In genomic region chr19:45113628-45114027, GRCh38 we compare ENCODE assay signal across 16 cellular contexts. TPM values are rescaled to one million over a fixed set of nuclear protein-coding genes. Genes with fewer than 3 reads are reported as not detected.
DNase-seq lines count a peak whose midpoint lies in the region; ATAC-seq and TF ChIP-seq lines count a peak whose summit lies in the region.
"Had no signal": no experiment of that assay in that cellular context is flagged by ENCODE, and none has a peak within 500 bp of the region (broad histone marks: within the 10 kb centered on the region; RNA-seq: fewer than 3 reads in every experiment).

No MANE protein-coding gene starts in this region.

- CTCF ChIA-PET in CD8-positive, alpha-beta T cell (lab: Charles Lee): interaction anchor here (0.6 to 2.3 kb wide), 3 partner anchors 12 to 662 kb away, joined by 3 to 8 read pairs (median 3); no protein-coding TSS in a partner anchor
- CTCF ChIA-PET in activated CD4-positive, alpha-beta T cell treated with anti-CD3 and anti-CD28 coated beads, Interleukin-2, amount 10 ng/mL, durations not matched to agents 7 days and 5 days (lab: Charles Lee): interaction anchor here (1.6 to 4.1 kb wide), 2 partner anchors 12 to 16 kb away, joined by 3 to 10 read pairs; no protein-coding TSS in a partner anchor

- H3K36me3 Mint-ChIP-seq in CD8-positive, alpha-beta T cell: peaks cover 3% of the 10 kb centered on the region
- no peaks in the 10 kb centered on the region for H3K36me3 Mint-ChIP-seq in activated CD4-positive, alpha-beta T cell treated with anti-CD3 and anti-CD28 coated beads, Interleukin-2, amount 10 ng/mL, durations not matched to agents 7 days and 5 days (ENCODE audit: low read depth)
- no peaks in the 10 kb centered on the region for H3K36me3 Mint-ChIP-seq in natural killer cell

- no peaks in the 10 kb centered on the region for H3K9me3 Mint-ChIP-seq in CD8-positive, alpha-beta T cell
- H3K9me3 Mint-ChIP-seq in activated CD4-positive, alpha-beta T cell treated with anti-CD3 and anti-CD28 coated beads, Interleukin-2, amount 10 ng/mL, durations not matched to agents 7 days and 5 days: no peaks in the 10 kb centered on the region
- no peaks in the 10 kb centered on the region for H3K9me3 Mint-ChIP-seq in natural killer cell
- H3K9me3 Mint-ChIP-seq: neural crest cell had no signal

- peaks cover 29% of the 10 kb centered on the region for H3K4me1 ChIP-seq in CD8-positive, alpha-beta T cell (ENCODE audit: insufficient read depth, low read length)
- peaks cover 0 to 12% (median 5%) of the 10 kb centered on the region in 4 donors for H3K4me1 ChIP-seq in right lobe of liver

- H3K9me3 ChIP-seq in CD8-positive, alpha-beta T cell (ENCODE audit: low read length): no peaks in the 10 kb centered on the region
- H3K9me3 ChIP-seq in right lobe of liver: no peaks in the 10 kb centered on the region
- H3K9me3 ChIP-seq: adrenal gland, MG63, upper lobe of left lung had no signal

- no peak overlapping the region for H3K4me3 ChIP-seq in CD8-positive, alpha-beta T cell (ENCODE audit: low read depth, low read length)
- H3K4me3 ChIP-seq in right lobe of liver: no peak overlapping the region
- H3K4me3 ChIP-seq: adrenal gland, MG63 had no signal

- peaks cover 52% of the 10 kb centered on the region for H3K4me1 Mint-ChIP-seq in CD8-positive, alpha-beta T cell (ENCODE audit: low read depth)
- peaks cover 44% of the 10 kb centered on the region for H3K4me1 Mint-ChIP-seq in activated CD4-positive, alpha-beta T cell treated with anti-CD3 and anti-CD28 coated beads, Interleukin-2, amount 10 ng/mL, durations not matched to agents 7 days and 5 days
- peaks cover 12 to 43% of the 10 kb centered on the region in 2 donors for H3K4me1 Mint-ChIP-seq in natural killer cell

- peak overlapping the region; percentile 71 for H3K27ac Mint-ChIP-seq in CD8-positive, alpha-beta T cell
- H3K27ac Mint-ChIP-seq in activated CD4-positive, alpha-beta T cell treated with anti-CD3 and anti-CD28 coated beads, Interleukin-2, amount 10 ng/mL, durations not matched to agents 7 days and 5 days: no peak overlapping the region
- H3K27ac Mint-ChIP-seq in natural killer cell: no peak overlapping the region

- no peak for DNase-seq in CD8-positive, alpha-beta T cell
- peak; percentile 80 for DNase-seq in NCI-H1436 (lab: John Stamatoyannopoulos, UW)
- peak; percentile 91 for DNase-seq in NCI-H774 (lab: John Stamatoyannopoulos, UW)
- DNase-seq in right lobe of liver: no peak
- DNase-seq in activated CD4-positive, alpha-beta T cell treated with anti-CD3 and anti-CD28 coated beads, Interleukin-2, amount 10 ng/mL, durations not matched to agents 7 days and 5 days: no peak
- DNase-seq in NK-92 (lab: John Stamatoyannopoulos, UW; ENCODE audit: unreplicated experiment): no peak
- DNase-seq in natural killer cell: no peak
- DNase-seq: adrenal gland; foreskin melanocyte; kidney glomerular epithelial cell; MG63; stimulated activated CD4-positive, alpha-beta T cell treated with anti-CD3 and anti-CD28 coated beads, Interleukin-12 subunit alpha, Interleukin-12 subunit beta, amount 100 ng/mL, for 4 hours had no signal

- H3K27me3 Mint-ChIP-seq in CD8-positive, alpha-beta T cell (ENCODE audit: low read depth): no peaks in the 10 kb centered on the region
- no peaks in the 10 kb centered on the region for H3K27me3 Mint-ChIP-seq in activated CD4-positive, alpha-beta T cell treated with anti-CD3 and anti-CD28 coated beads, Interleukin-2, amount 10 ng/mL, durations not matched to agents 7 days and 5 days
- no peaks in the 10 kb centered on the region for H3K27me3 Mint-ChIP-seq in natural killer cell (ENCODE audit: low read depth in 2 of 2)

- no peak overlapping the region for H3K4me3 Mint-ChIP-seq in CD8-positive, alpha-beta T cell
- no peak overlapping the region for H3K4me3 Mint-ChIP-seq in activated CD4-positive, alpha-beta T cell treated with anti-CD3 and anti-CD28 coated beads, Interleukin-2, amount 10 ng/mL, durations not matched to agents 7 days and 5 days
- no peak overlapping the region for H3K4me3 Mint-ChIP-seq in natural killer cell
- H3K4me3 Mint-ChIP-seq: neural crest cell had no signal

- H3K36me3 ChIP-seq in CD8-positive, alpha-beta T cell (ENCODE audit: insufficient read depth, low read length): no peaks in the 10 kb centered on the region
- no peaks in the 10 kb centered on the region for H3K36me3 ChIP-seq in right lobe of liver
- H3K36me3 ChIP-seq: adrenal gland, MG63, upper lobe of left lung had no signal

- intact Hi-C loops in CD8-positive, alpha-beta T cell (cut with DNase I, micrococcal nuclease): no loop called here
- intact Hi-C loops in right lobe of liver (cut with DNase I) (no loop called here), natural killer cell (cut with micrococcal nuclease) (no loop called here)

- no peak for TF ChIP-seq POLR2A in right lobe of liver (IDR thresholded peaks at IDR 0.05)

- no peak overlapping the region for H3K27ac ChIP-seq in CD8-positive, alpha-beta T cell (ENCODE audit: low read depth, low read length)
- H3K27ac ChIP-seq in right lobe of liver: no peak overlapping the region
- H3K27ac ChIP-seq: adrenal gland had no signal

- POLR2A ChIA-PET in CD8-positive, alpha-beta T cell (lab: Charles Lee): no interaction called here
- POLR2A ChIA-PET in activated CD4-positive, alpha-beta T cell treated with anti-CD3 and anti-CD28 coated beads, Interleukin-2, amount 10 ng/mL, durations not matched to agents 7 days and 5 days (lab: Charles Lee): no interaction called here

- no peaks in the 10 kb centered on the region for H3K27me3 ChIP-seq in CD8-positive, alpha-beta T cell (ENCODE audit: insufficient read depth, low read length)
- H3K27me3 ChIP-seq in right lobe of liver: no peaks in the 10 kb centered on the region
- H3K27me3 ChIP-seq: adrenal gland, MG63, upper lobe of left lung had no signal

- 36% methylated on average over 7 of the region's 9 CpGs for WGBS in right lobe of liver (ENCODE audit: insufficient coverage, low coverage, low lambda C conversion rate, missing lambda C conversion rate)

- no peak for ATAC-seq in CD8-positive, alpha-beta T cell
- ATAC-seq in right lobe of liver (peak; percentile 44 to 86 (median 54)), HG03469 (IDR thresholded peaks at IDR 0.05; ENCODE audit: unreplicated experiment) (no peak), natural killer cell (no peak)

- no peak for TF ChIP-seq CTCF in CD8-positive, alpha-beta T cell (IDR thresholded peaks at IDR 0.05)
- no peak for TF ChIP-seq CTCF in right lobe of liver (IDR thresholded peaks at IDR 0.05)
- TF ChIP-seq CTCF in natural killer cell (IDR thresholded peaks at IDR 0.05): no peak

RNA-seq across cellular contexts. Expression of gene PPP1R37, which starts 20.6 kb away (rescaled TPM):
- 10 to 100 TPM; 19.3 to 19.9 TPM for total RNA-seq in CD8-positive, alpha-beta T cell
- total RNA-seq in right lobe of liver (10 to 100 TPM; 10.1 to 14.3 (median 11.0) TPM), natural killer cell (10 to 100 TPM; 23.8 to 29.3 (median 25.0) TPM)
- total RNA-seq in activated CD4-positive, alpha-beta T cell treated with anti-CD3 and anti-CD28 coated beads, Interleukin-2, amount 10 ng/mL, durations not matched to agents 7 days and 5 days: 10 to 100 TPM; 21.1 to 21.7 TPM

RNA-seq across cellular contexts. Expression of gene GEMIN7, which starts 34.6 kb away (rescaled TPM):
- 1 to 10 TPM; 7.2 to 7.7 TPM for total RNA-seq in CD8-positive, alpha-beta T cell
- total RNA-seq in right lobe of liver (10 to 100 TPM; 10.9 to 27.5 (median 14.0) TPM), natural killer cell (10 to 100 TPM; 27.7 to 28.7 (median 27.9) TPM)
- total RNA-seq in activated CD4-positive, alpha-beta T cell treated with anti-CD3 and anti-CD28 coated beads, Interleukin-2, amount 10 ng/mL, durations not matched to agents 7 days and 5 days: 10 to 100 TPM; 27.1 to 30.0 TPM

RNA-seq across cellular contexts. Expression of gene ZNF296, which starts 37.4 kb away (rescaled TPM):
- 1 to 10 TPM; 2.6 to 3.4 TPM for total RNA-seq in CD8-positive, alpha-beta T cell
- total RNA-seq in right lobe of liver: under 1 TPM in 5 of 6 experiments, not detected in 1; 0.16 to 0.47 (median 0.35) TPM
- 1 to 10 TPM; 4.0 to 4.1 TPM for total RNA-seq in activated CD4-positive, alpha-beta T cell treated with anti-CD3 and anti-CD28 coated beads, Interleukin-2, amount 10 ng/mL, durations not matched to agents 7 days and 5 days
- 1 to 10 TPM; 5.1 to 8.0 (median 8.0) TPM for total RNA-seq in natural killer cell
- total RNA-seq: G401 had no signal

RNA-seq across cellular contexts. Expression of gene NKPD1, which starts 47.2 kb away (rescaled TPM):
- total RNA-seq in CD8-positive, alpha-beta T cell: under 1 TPM; 0.81 to 0.87 TPM
- total RNA-seq in right lobe of liver (under 1 TPM in 1 of 6 experiments, not detected in 5; 0.06 TPM), natural killer cell (under 1 TPM; 0.55 to 1.00 (median 0.66) TPM)
- total RNA-seq in activated CD4-positive, alpha-beta T cell treated with anti-CD3 and anti-CD28 coated beads, Interleukin-2, amount 10 ng/mL, durations not matched to agents 7 days and 5 days: under 1 TPM in 1 of 2 experiments, not detected in 1; 0.17 TPM

Comparison
In these comparisons a context has a peak if more than half of its experiments do, and no peak if none do; other contexts are left out.
1. ATAC-seq: peak in right lobe of liver (4 of 4); none in CD8-positive, alpha-beta T cell (single experiment), HG03469 (single experiment) and natural killer cell (0 of 3).
2. DNase-seq: peak in NCI-H1436 (single experiment) and NCI-H774 (single experiment); none in CD8-positive, alpha-beta T cell (0 of 7), right lobe of liver (0 of 3), activated CD4-positive, alpha-beta T cell treated with anti-CD3 and anti-CD28 coated beads, Interleukin-2, amount 10 ng/mL, durations not matched to agents 7 days and 5 days (single experiment), NK-92 (single experiment) and natural killer cell (single experiment).